In the genomic region with DNA sequence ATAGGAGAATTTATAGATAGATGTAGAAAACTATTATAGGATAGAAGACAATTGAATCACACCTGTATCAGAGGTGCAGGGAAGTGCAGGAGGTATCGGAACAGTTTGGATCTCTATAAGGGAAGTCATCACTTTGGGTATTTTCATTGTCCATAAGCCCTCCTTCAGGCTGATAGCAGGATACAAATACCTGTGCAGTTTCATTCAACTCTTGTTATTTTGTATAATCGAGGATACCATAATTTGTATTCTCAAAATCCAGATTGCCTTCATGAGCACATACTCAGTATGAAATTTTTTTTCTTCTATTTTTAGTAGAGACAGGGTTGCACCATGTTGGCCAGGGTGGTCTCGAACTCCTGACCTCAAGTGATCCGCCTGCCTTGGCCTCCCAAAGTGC, we compare ENCODE assay signal across 21 cellular contexts.
A peak's percentile ranks its signal among the peaks of the same experiment; 100 is the strongest.
DNase-seq lines count a peak whose midpoint lies in the region; ATAC-seq and TF ChIP-seq lines count a peak whose summit lies in the region.
"Had no signal": no experiment of that assay in that cellular context is flagged by ENCODE, and none has a peak within 500 bp of the region (broad histone marks: within the 10 kb centered on the region; RNA-seq: fewer than 3 reads in every experiment).

No MANE protein-coding gene starts in this region.

- TF ChIP-seq CTCF in heart right ventricle (IDR thresholded peaks at IDR 0.05) (no peak), chondrocyte (IDR thresholded peaks at IDR 0.05) (no peak), psoas muscle (IDR thresholded peaks at IDR 0.05) (no peak), vagina (IDR thresholded peaks at IDR 0.05) (no peak)

- H3K36me3 ChIP-seq in heart right ventricle (peaks cover 0 to 86% (median 34%) of the 10 kb centered on the region in 9 donors), psoas muscle (ENCODE audit: insufficient read depth in 1 of 2, low read depth in 1 of 2) (peaks cover 0 to 42% of the 10 kb centered on the region in 2 donors), vagina (peaks cover 0 to 34% of the 10 kb centered on the region in 2 donors)

- H3K27me3 ChIP-seq in heart right ventricle (no peaks in the 10 kb centered on the region), psoas muscle (ENCODE audit: insufficient read depth in 3 of 3, low read length in 2 of 3) (no peaks in the 10 kb centered on the region), vagina (no peaks in the 10 kb centered on the region)
- H3K27me3 ChIP-seq: BLaER1 had no signal

- H3K27ac Mint-ChIP-seq in chondrocyte (ENCODE audit: unreplicated experiment) = peak overlapping the region; percentile 66
- H3K27ac Mint-ChIP-seq: CD8-positive, alpha-beta T cell; GM23338 had no signal

- no peak for DNase-seq in heart right ventricle
- no peak for DNase-seq in left ventricle myocardium superior
- DNase-seq in chondrocyte (ENCODE audit: low spot score) = no peak
- DNase-seq in psoas muscle = no peak
- no peak for DNase-seq in vagina (ENCODE audit: extremely low spot score in 2 of 2)
- no peak for DNase-seq in NCI-H2196 treated with DMSO at 0.1 percent for 48 hours (lab: John Stamatoyannopoulos, UW; ENCODE audit: unreplicated experiment)
- no peak for DNase-seq in NCI-H510A (lab: John Stamatoyannopoulos, UW)
- DNase-seq: CD8-positive, alpha-beta T cell; GDM1; NCI-H1417 treated with DMSO at 0.1 percent for 48 hours; NCI-H2029; NCI-H2171; NCI-H510A treated with DMSO at 0.1 percent for 48 hours; NCI-H82; PC-3 had no signal

- no peak for TF ChIP-seq POLR2A in vagina (IDR thresholded peaks at IDR 0.05)

- H3K4me1 ChIP-seq in heart right ventricle (peaks cover 17 to 100% (median 84%) of the 10 kb centered on the region in 9 donors), psoas muscle (peaks cover 95% of the 10 kb centered on the region), vagina (peaks cover 90% of the 10 kb centered on the region)
- H3K4me1 ChIP-seq: BLaER1 had no signal

- peaks cover 36% of the 10 kb centered on the region for H3K36me3 Mint-ChIP-seq in chondrocyte (ENCODE audit: low read depth)

- intact Hi-C loops in heart right ventricle (cut with DNase I) (loop anchor here in 2 of 10 donors (5.0 to 10.0 kb wide), 3 partner anchors 67 to 231 kb away; no protein-coding TSS in a partner anchor), left ventricle myocardium superior (cut with micrococcal nuclease) (loop anchor here (10.0 kb wide), 1 partner anchor 141 kb away; no protein-coding TSS in a partner anchor), psoas muscle (cut with DNase I) (no loop called here), vagina (cut with DNase I) (no loop called here)

- H3K27ac ChIP-seq in heart right ventricle (peak overlapping the region in 6 of 10 donors; percentile 14 to 87 (median 80)), psoas muscle (peak overlapping the region; percentile 93), vagina (peak overlapping the region; percentile 100)
- H3K27ac ChIP-seq: BLaER1, HL-60 had no signal

- H3K9me3 ChIP-seq in heart right ventricle = no peaks in the 10 kb centered on the region
- no peaks in the 10 kb centered on the region for H3K9me3 ChIP-seq in psoas muscle
- no peaks in the 10 kb centered on the region for H3K9me3 ChIP-seq in vagina
- H3K9me3 ChIP-seq: BLaER1 had no signal

- WGBS in heart right ventricle, 2 donors = 84% methylated on average over 4 of the region's 4 CpGs
- WGBS in psoas muscle, 3 donors = 72 to 78% (median 73%) methylated on average over 4 of the region's 4 CpGs

- H3K9me3 Mint-ChIP-seq in chondrocyte (ENCODE audit: low read depth) = no peaks in the 10 kb centered on the region
- H3K9me3 Mint-ChIP-seq: CD8-positive, alpha-beta T cell; GM23338 had no signal

- H3K4me1 Mint-ChIP-seq in chondrocyte (ENCODE audit: low read depth) = peaks cover 78% of the 10 kb centered on the region
- H3K4me1 Mint-ChIP-seq: GM23338 had no signal

- ATAC-seq in heart right ventricle (no peak), left ventricle myocardium superior (no peak), psoas muscle (no peak), HG03039 (IDR thresholded peaks at IDR 0.05; ENCODE audit: unreplicated experiment) (no peak)
- ATAC-seq: CD8-positive, alpha-beta T cell; GM12878; GM23338; HCT116; PC-3 had no signal

- H3K4me3 ChIP-seq in heart right ventricle (no peak overlapping the region), psoas muscle (no peak overlapping the region), vagina (no peak overlapping the region)
- H3K4me3 ChIP-seq: BLaER1, GM12878, GM23338 had no signal

- H3K4me3 Mint-ChIP-seq in chondrocyte (ENCODE audit: unreplicated experiment) = no peak overlapping the region
- H3K4me3 Mint-ChIP-seq: CD8-positive, alpha-beta T cell; GM23338 had no signal

- no peaks in the 10 kb centered on the region for H3K27me3 Mint-ChIP-seq in chondrocyte (ENCODE audit: low read depth)
